8 cellular contexts compared by ENCODE assay signal in the genomic region with DNA sequence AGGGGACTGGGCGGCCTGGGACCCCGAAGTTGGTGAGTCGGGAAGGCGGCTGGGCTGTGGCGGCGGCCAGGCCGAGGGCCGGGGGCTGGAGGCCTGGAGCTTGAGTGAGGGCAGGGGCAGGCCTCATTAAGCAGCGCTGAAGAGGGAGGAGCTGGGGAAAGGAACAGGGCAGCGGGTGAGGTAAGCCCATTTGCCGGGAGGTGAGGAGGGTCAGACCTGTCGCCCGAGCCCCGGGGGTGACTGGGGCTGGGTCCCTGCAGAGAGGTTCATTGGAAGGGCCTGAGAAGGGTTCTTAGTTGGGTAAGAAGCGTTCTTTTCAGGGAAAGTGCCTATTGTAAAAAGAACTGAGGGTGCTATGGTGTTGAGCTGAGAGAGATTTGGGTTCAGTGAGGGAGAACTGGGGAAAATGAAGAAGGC. TPM values are rescaled to one million over a fixed set of nuclear protein-coding genes. Genes with fewer than 3 reads are reported as not detected.
DNase-seq lines count a peak whose midpoint lies in the region; ATAC-seq and TF ChIP-seq lines count a peak whose summit lies in the region.

No MANE protein-coding gene starts in this region.

- no peak overlapping the region for H3K27ac Mint-ChIP-seq in activated T-cell treated with anti-CD3 and anti-CD28 coated beads, Interleukin-2, amount 50 U/mL, for 24 hours

- peak; percentile 15 for DNase-seq in activated T-cell treated with anti-CD3 and anti-CD28 coated beads, Interleukin-2, amount 50 U/mL, for 4 hours
- DNase-seq in activated T-cell treated with anti-CD3 and anti-CD28 coated beads, Interleukin-2, amount 50 U/mL, for 24 hours, result no peak
- DNase-seq in NCI-H345 treated with DMSO at 0.1 percent for 48 hours (lab: John Stamatoyannopoulos, UW; ENCODE audit: unreplicated experiment), result peak; percentile 36
- DNase-seq in astrocyte of the cerebellum (ENCODE audit: low read depth), result no peak
- DNase-seq in stimulated activated CD4-positive, alpha-beta T cell treated with anti-CD3 and anti-CD28 coated beads, Interleukin-15, amount 100 ng/mL, for 24 hours, result peak; percentile 54
- no peak for DNase-seq in HPDE6-E6E7 (ENCODE audit: extremely low spot score)

- peaks cover 10% of the 10 kb centered on the region; the same call in 1 of the 2 replicates for H3K4me1 ChIP-seq in iPS-20b (ENCODE audit: insufficient read depth, low read length)

- H3K4me3 ChIP-seq in astrocyte of the cerebellum (ENCODE audit: low read depth, low read length) (peak overlapping the region; percentile 95), iPS-20b (ENCODE audit: low read length) (peak overlapping the region; percentile 98)

- H3K27me3 Mint-ChIP-seq in activated T-cell treated with anti-CD3 and anti-CD28 coated beads, Interleukin-2, amount 50 U/mL, for 4 hours (ENCODE audit: low read depth), result no peaks in the 10 kb centered on the region
- H3K27me3 Mint-ChIP-seq in activated T-cell treated with anti-CD3 and anti-CD28 coated beads, Interleukin-2, amount 50 U/mL, for 24 hours, result no peaks in the 10 kb centered on the region

- in situ Hi-C loops in astrocyte of the cerebellum (cut with HindIII; ENCODE audit: low sequenced_read_pairs), result loop anchor here (10.0 kb wide), 1 partner anchor 60 kb away; no protein-coding TSS in a partner anchor

- peaks cover 43% of the 10 kb centered on the region for H3K36me3 ChIP-seq in iPS-20b (ENCODE audit: insufficient read depth, low read depth, low read length)

- TF ChIP-seq CTCF in astrocyte of the cerebellum (IDR thresholded peaks at IDR 0.05; ENCODE audit: low read depth, low read length, missing control alignments), result no peak

- peak; percentile 25 to 26 for ATAC-seq in activated T-cell treated with anti-CD3 and anti-CD28 coated beads, Interleukin-2, amount 50 U/mL, for 4 hours
- peak; percentile 5 for ATAC-seq in HG02798 (IDR thresholded peaks at IDR 0.05; ENCODE audit: poor library complexity, unreplicated experiment)

- peak overlapping the region; percentile 90 for H3K9ac ChIP-seq in iPS-20b (ENCODE audit: low read depth, low read length)

- H3K4me3 Mint-ChIP-seq in activated T-cell treated with anti-CD3 and anti-CD28 coated beads, Interleukin-2, amount 50 U/mL, for 4 hours, result no peak overlapping the region
- no peak overlapping the region for H3K4me3 Mint-ChIP-seq in activated T-cell treated with anti-CD3 and anti-CD28 coated beads, Interleukin-2, amount 50 U/mL, for 24 hours

- H3K27me3 ChIP-seq in iPS-20b (ENCODE audit: insufficient read depth, low read length), result no peaks in the 10 kb centered on the region

- H3K9me3 ChIP-seq in iPS-20b (ENCODE audit: insufficient read depth, low read depth, low read length), result no peaks in the 10 kb centered on the region

- no peak overlapping the region for H3K27ac ChIP-seq in iPS-20b (ENCODE audit: low read length)

- no peaks in the 10 kb centered on the region for H3K9me3 Mint-ChIP-seq in activated T-cell treated with anti-CD3 and anti-CD28 coated beads, Interleukin-2, amount 50 U/mL, for 4 hours
- no peaks in the 10 kb centered on the region for H3K9me3 Mint-ChIP-seq in activated T-cell treated with anti-CD3 and anti-CD28 coated beads, Interleukin-2, amount 50 U/mL, for 24 hours

- H3K4me1 Mint-ChIP-seq in activated T-cell treated with anti-CD3 and anti-CD28 coated beads, Interleukin-2, amount 50 U/mL, for 4 hours (ENCODE audit: low read depth), result peaks cover 19% of the 10 kb centered on the region
- H3K4me1 Mint-ChIP-seq in activated T-cell treated with anti-CD3 and anti-CD28 coated beads, Interleukin-2, amount 50 U/mL, for 24 hours (ENCODE audit: low read depth), result peaks cover 31% of the 10 kb centered on the region

- peaks cover 8% of the 10 kb centered on the region for H3K36me3 Mint-ChIP-seq in activated T-cell treated with anti-CD3 and anti-CD28 coated beads, Interleukin-2, amount 50 U/mL, for 4 hours (ENCODE audit: insufficient read depth)
- H3K36me3 Mint-ChIP-seq in activated T-cell treated with anti-CD3 and anti-CD28 coated beads, Interleukin-2, amount 50 U/mL, for 24 hours (ENCODE audit: low read depth), result peaks cover 23% of the 10 kb centered on the region

RNA-seq across cellular contexts. Expression of gene RAB5B, which starts 0.4 kb away (rescaled TPM):
- 10 to 100 TPM; 18.5 to 27.5 (median 22.6) TPM for total RNA-seq in activated T-cell treated with anti-CD3 and anti-CD28 coated beads, Interleukin-2, amount 50 U/mL, for 4 hours

RNA-seq across cellular contexts. Expression of gene CDK2, which starts 7.7 kb away (rescaled TPM):
- total RNA-seq in activated T-cell treated with anti-CD3 and anti-CD28 coated beads, Interleukin-2, amount 50 U/mL, for 4 hours, result 10 to 100 TPM; 65.4 to 80.1 (median 74.1) TPM

RNA-seq across cellular contexts. Expression of gene PMEL, which starts 8.5 kb away (rescaled TPM):
- total RNA-seq in activated T-cell treated with anti-CD3 and anti-CD28 coated beads, Interleukin-2, amount 50 U/mL, for 4 hours, result under 1 TPM in 2 of 3 donors, not detected in 1; 0.13 to 0.41 TPM

RNA-seq across cellular contexts. Expression of gene SUOX, which starts 22.8 kb away (rescaled TPM):
- 1 to 10 TPM in 2 of 3 donors, under 1 TPM in 1; 0.68 to 1.3 (median 1.2) TPM for total RNA-seq in activated T-cell treated with anti-CD3 and anti-CD28 coated beads, Interleukin-2, amount 50 U/mL, for 4 hours

RNA-seq across cellular contexts. Expression of gene DGKA, which starts 43.4 kb away (rescaled TPM):
- 100 to 1,000 TPM; 132 to 164 (median 153) TPM for total RNA-seq in activated T-cell treated with anti-CD3 and anti-CD28 coated beads, Interleukin-2, amount 50 U/mL, for 4 hours

Comparison
In these comparisons a context has a peak if more than half of its experiments do, and no peak if none do; other contexts are left out.
1. DNase-seq: peak in activated T-cell treated with anti-CD3 and anti-CD28 coated beads, Interleukin-2, amount 50 U/mL, for 4 hours (single experiment), NCI-H345 treated with DMSO at 0.1 percent for 48 hours (single experiment) and stimulated activated CD4-positive, alpha-beta T cell treated with anti-CD3 and anti-CD28 coated beads, Interleukin-15, amount 100 ng/mL, for 24 hours (single experiment); none in activated T-cell treated with anti-CD3 and anti-CD28 coated beads, Interleukin-2, amount 50 U/mL, for 24 hours (single experiment), astrocyte of the cerebellum (single experiment) and HPDE6-E6E7 (single experiment).